ENCODE assay signal across 8 cellular contexts in the genomic region with DNA sequence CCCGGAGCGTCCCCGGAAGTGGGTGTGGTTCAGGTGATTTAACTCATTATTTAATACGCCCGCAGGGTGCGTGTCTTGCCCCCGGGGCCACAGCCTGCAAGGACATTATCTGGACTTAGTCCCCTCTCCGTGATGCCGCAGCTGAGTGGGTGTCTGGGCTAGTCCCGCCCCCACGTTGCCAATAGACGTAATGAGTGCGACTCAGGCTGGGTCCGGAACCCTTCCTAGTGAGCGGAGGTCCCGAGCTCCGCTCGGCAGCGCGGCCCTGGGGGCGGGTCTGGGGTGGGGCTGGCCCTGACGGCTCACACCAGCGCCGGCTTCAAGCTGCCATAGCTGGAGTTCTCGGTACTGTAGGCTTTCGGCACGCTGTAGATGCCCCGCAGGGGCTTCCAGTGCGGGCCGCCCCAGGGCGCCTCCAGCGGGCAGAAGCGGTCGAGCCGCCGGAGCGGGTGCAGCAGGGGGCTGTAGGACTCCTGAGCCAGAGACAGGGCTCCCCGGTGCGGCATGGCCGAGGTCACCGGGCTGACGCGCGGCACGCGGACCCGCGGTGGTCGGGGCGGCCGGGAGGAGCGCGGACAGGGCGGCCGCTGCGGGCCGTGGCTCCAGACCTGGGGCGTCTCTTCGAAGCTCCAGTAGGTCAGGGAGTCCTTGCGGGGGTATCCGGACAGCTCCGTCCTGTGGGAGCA. TPM values are rescaled to one million over a fixed set of nuclear protein-coding genes. Genes with fewer than 3 reads are reported as not detected.
DNase-seq lines count a peak whose midpoint lies in the region.

No MANE protein-coding gene starts in this region.

- peak overlapping the region in 8 of 21 experiments; percentile 4 to 69 (median 23) for H3K27ac ChIP-seq in skin epidermis

- peak; percentile 33 for DNase-seq in DMS53 treated with DMSO at 0.1 percent for 48 hours (lab: John Stamatoyannopoulos, UW; ENCODE audit: unreplicated experiment)
- peak in 65 of 76 experiments; percentile 22 to 85 (median 61) for DNase-seq in HUDEP-2 (lab: John Stamatoyannopoulos, UW; ENCODE audit: unreplicated experiment in 76 of 76)
- peak; percentile 49 for DNase-seq in T follicular helper cell (ENCODE audit: low read depth)
- DNase-seq in adipocyte (ENCODE audit: low read depth), result peak; percentile 78
- DNase-seq in hepatic stellate cell (ENCODE audit: low spot score), result peak; percentile 88
- DNase-seq in cerebellum (ENCODE audit: low spot score), result no peak
- DNase-seq in occipital lobe (lab: John Stamatoyannopoulos, UW), result no peak

- peak overlapping the region; percentile 69 for H3K4me3 ChIP-seq in adipocyte (ENCODE audit: low read length)
- peak overlapping the region; percentile 19 to 48 (median 37) for H3K4me3 ChIP-seq in skin epidermis

- H3K27me3 ChIP-seq in adipocyte (replicated peaks; ENCODE audit: control insufficient read depth, insufficient read depth, low read length), result peaks cover 13% of the 10 kb centered on the region

- peaks cover 10% of the 10 kb centered on the region for H3K4me1 ChIP-seq in adipocyte (ENCODE audit: control insufficient read depth, insufficient read depth, low read length)

- no peaks in the 10 kb centered on the region for H3K9me3 ChIP-seq in adipocyte (ENCODE audit: control insufficient read depth, low read length)

- H3K36me3 ChIP-seq in adipocyte (ENCODE audit: control insufficient read depth, insufficient read depth, low read length, severe bottlenecking), result peaks cover 24% of the 10 kb centered on the region

- H3K9ac ChIP-seq in adipocyte (ENCODE audit: low read length), result peak overlapping the region; percentile 51

RNA-seq across cellular contexts. Expression of a gene that starts 0.9 kb away (rescaled TPM):
- total RNA-seq in cerebellum (not detected), occipital lobe (not detected)

RNA-seq across cellular contexts. Expression of a gene that starts 6.3 kb away (rescaled TPM):
- total RNA-seq in cerebellum, result not detected
- total RNA-seq in occipital lobe, result not detected

RNA-seq across cellular contexts. Expression of a gene that starts 13.9 kb away (rescaled TPM):
- total RNA-seq in cerebellum (not detected), occipital lobe (not detected)

RNA-seq across cellular contexts. Expression of a gene that starts 18.9 kb away (rescaled TPM):
- total RNA-seq in cerebellum (not detected), occipital lobe (not detected)

RNA-seq across cellular contexts. Expression of a gene that starts 24.1 kb away (rescaled TPM):
- total RNA-seq in cerebellum (59.0 TPM), occipital lobe (81.4 TPM)

Comparison
In these comparisons a context has a peak if more than half of its experiments do, and no peak if none do; other contexts are left out.
1. DNase-seq: peak in DMS53 treated with DMSO at 0.1 percent for 48 hours (single experiment), HUDEP-2 (65 of 76), T follicular helper cell (single experiment), adipocyte (single experiment) and hepatic stellate cell (single experiment); none in cerebellum (single experiment) and occipital lobe (single experiment).